In genomic region chr7:64890761-64891666, GRCh38 we compare ENCODE assay signal across 12 cellular contexts. TPM values are rescaled to one million over a fixed set of nuclear protein-coding genes. Genes with fewer than 3 reads are reported as not detected.
A peak's percentile ranks its signal among the peaks of the same experiment; 100 is the strongest.
DNase-seq lines count a peak whose midpoint lies in the region; ATAC-seq, FAIRE-seq and TF ChIP-seq lines count a peak whose summit lies in the region.
"Had no signal": no experiment of that assay in that cellular context is flagged by ENCODE, and none has a peak within 500 bp of the region (broad histone marks: within the 10 kb centered on the region; RNA-seq: fewer than 3 reads in every experiment).

No MANE protein-coding gene starts in this region.

- 28% methylated on average over 3 of the region's 3 CpGs for WGBS in SK-N-SH (ENCODE audit: low lambda C conversion rate)
- 44% methylated on average over 3 of the region's 3 CpGs for WGBS in esophagus muscularis mucosa

- TF ChIP-seq EP300 in SK-N-SH (IDR thresholded peaks at IDR 0.05; ENCODE audit: borderline replicate concordance in 1 of 2, low read depth in 1 of 2, low read length in 1 of 2) (no peak), esophagus muscularis mucosa (IDR thresholded peaks at IDR 0.05) (no peak)

- no peaks in the 10 kb centered on the region for H3F3A ChIP-seq in SK-N-SH (replicated peaks; ENCODE audit: insufficient read depth)

- H3K4me2 ChIP-seq in SK-N-SH, result peak overlapping the region; percentile 41; the same call in 1 of the 2 replicates

- ATAC-seq in HG03469 (IDR thresholded peaks at IDR 0.05; ENCODE audit: unreplicated experiment) (no peak), GM18520 (IDR thresholded peaks at IDR 0.05; ENCODE audit: unreplicated experiment) (no peak), HG02610 (IDR thresholded peaks at IDR 0.05; ENCODE audit: unreplicated experiment) (no peak)

- H3K79me2 ChIP-seq in SK-N-SH (ENCODE audit: insufficient read depth), result no peaks in the 10 kb centered on the region

- H3K9ac ChIP-seq in SK-N-SH (no peak overlapping the region), skeletal muscle tissue (ENCODE audit: low read depth in 1 of 3, low read length in 3 of 3) (no peak overlapping the region)

- 0 out of 2 replicates have a peak overlapping the region, but pooled peaks have one; percentile 31 for H2AFZ ChIP-seq in SK-N-SH (ENCODE audit: low read depth)

- H3K4me3 ChIP-seq in SK-N-SH (ENCODE audit: low read depth in 2 of 2, low read length in 1 of 2), result no peak overlapping the region
- no peak overlapping the region for H3K4me3 ChIP-seq in esophagus muscularis mucosa
- no peak overlapping the region for H3K4me3 ChIP-seq in skeletal muscle tissue (ENCODE audit: low read length in 3 of 3)

- POLR2A ChIA-PET in SK-N-SH (lab: Yijun Ruan, JAX), result interaction anchor here (1.6 kb wide), 1 partner anchor 12 kb away, joined by 6 read pairs; the partner anchor contains the start of gene ZNF273

- TF ChIP-seq POLR2A in H54 (IDR thresholded peaks at IDR 0.05; ENCODE audit: low read depth, low read length), result no peak
- TF ChIP-seq POLR2A in esophagus muscularis mucosa (IDR thresholded peaks at IDR 0.05; ENCODE audit: low read depth), result no peak

- TF ChIP-seq RAD21 in SK-N-SH (IDR thresholded peaks at IDR 0.05; ENCODE audit: low read length), result no peak

- CTCF ChIA-PET in SK-N-SH (lab: Yijun Ruan, JAX), result interaction anchor here (0.7 kb wide), 1 partner anchor 161 kb away, joined by 3 read pairs; no protein-coding TSS in a partner anchor

- H3K9me3 ChIP-seq in SK-N-SH, result no peaks in the 10 kb centered on the region
- H3K9me3 ChIP-seq in esophagus muscularis mucosa, result no peaks in the 10 kb centered on the region
- H3K9me3 ChIP-seq in skeletal muscle tissue (ENCODE audit: control insufficient read depth in 3 of 3, low read length in 3 of 3), result no peaks in the 10 kb centered on the region

- H3K27me3 ChIP-seq in SK-N-SH (ENCODE audit: insufficient read depth) (no peaks in the 10 kb centered on the region; the same call in 1 of the 2 replicates), esophagus muscularis mucosa (no peaks in the 10 kb centered on the region), skeletal muscle tissue (ENCODE audit: control insufficient read depth in 3 of 3, insufficient read depth in 3 of 3, low read length in 3 of 3) (peaks cover 2 to 30% (median 2%) of the 10 kb centered on the region in 3 donors)

- no peak for FAIRE-seq in H54 (lab: Jason Lieb, UNC)

- 0 out of 4 replicates have a peak, but pooled peaks cover 0 to 7% of the 10 kb centered on the region in 2 experiments for H3K4me1 ChIP-seq in SK-N-SH (ENCODE audit: control insufficient read depth in 1 of 2, insufficient read depth in 2 of 2, low read depth in 1 of 2, low read length in 1 of 2)
- peaks cover 19 to 55% (median 54%) of the 10 kb centered on the region in 4 donors for H3K4me1 ChIP-seq in esophagus muscularis mucosa
- H3K4me1 ChIP-seq in skeletal muscle tissue (ENCODE audit: control insufficient read depth in 3 of 3, insufficient read depth in 3 of 3, low read length in 3 of 3), result peaks cover 21 to 39% (median 25%) of the 10 kb centered on the region in 3 donors

- H3K27ac ChIP-seq in SK-N-SH (ENCODE audit: low read depth in 2 of 2, low read length in 1 of 2) (peak overlapping the region in 1 of 2 experiments; percentile 7; a peak in 1 of 4 replicates), esophagus muscularis mucosa (replicated peaks in 1 of 4) (peak overlapping the region in 2 of 4 donors; percentile 44 to 57), skeletal muscle tissue (ENCODE audit: low read depth, low read length) (peak overlapping the region; percentile 38)

- H3K36me3 ChIP-seq in SK-N-SH (replicated peaks in 1 of 2; ENCODE audit: control insufficient read depth in 1 of 2, insufficient read depth in 2 of 2, low read length in 1 of 2) (no peaks in the 10 kb centered on the region), esophagus muscularis mucosa (no peaks in the 10 kb centered on the region), skeletal muscle tissue (ENCODE audit: control insufficient read depth in 3 of 3, insufficient read depth in 3 of 3, low read length in 3 of 3) (no peaks in the 10 kb centered on the region)

- TF ChIP-seq CTCF in SK-N-SH (IDR thresholded peaks at IDR 0.05), result no peak
- TF ChIP-seq CTCF in esophagus muscularis mucosa (IDR thresholded peaks at IDR 0.05), result no peak

- peak; percentile 41 for DNase-seq in H54 (ENCODE audit: insufficient read length, low spot score)
- no peak for DNase-seq in SK-N-SH
- DNase-seq in esophagus muscularis mucosa (ENCODE audit: extremely low spot score), result peak; percentile 75
- DNase-seq: activated B cell treated with CpG ODN at 0.5 μM for 24 hours, midbrain, NCI-H1105, NCI-H69, SIG-M5 had no signal

- no peaks in the 10 kb centered on the region for H4K20me1 ChIP-seq in SK-N-SH (ENCODE audit: insufficient read depth)

- intact Hi-C loops in esophagus muscularis mucosa (cut with DNase I), result no loop called here

- H3K9me2 ChIP-seq in SK-N-SH, result no peaks in the 10 kb centered on the region

TF ChIP-seq in SK-N-SH, 30 proteins besides CTCF, POLR2A, EP300 and RAD21:
- TF ChIP-seq USF2 (IDR thresholded peaks at IDR 0.05; ENCODE audit: borderline replicate concordance, low read depth, low read length), result no peak
- TF ChIP-seq FOXJ3 (CRISPR knock-in tag; IDR thresholded peaks at IDR 0.05), result no peak
- TF ChIP-seq FOSL2 (IDR thresholded peaks at IDR 0.05; ENCODE audit: borderline replicate concordance, low read depth), result peak; percentile 9; the same call in 1 of the 2 replicates
TF ChIP-seq in SK-N-SH: peak in this region for 1.

RNA-seq across cellular contexts. Expression of gene ZNF273, which starts 12.1 kb away (rescaled TPM):
- polyA plus RNA-seq in SK-N-SH (2012; rRNA removed), result 2.3 and 3.0 TPM in 2 replicates
- 2.8 and 3.1 TPM in 2 replicates for polyA plus RNA-seq in SK-N-SH (2012; cell fraction: cytosol; rRNA removed)
- polyA plus RNA-seq in SK-N-SH (2012; cell fraction: nucleus; rRNA removed), result 1.1 and 2.0 TPM in 2 replicates
- total RNA-seq in esophagus muscularis mucosa (1 to 10 TPM; 2.7 to 8.3 (median 3.4) TPM), skeletal muscle tissue (6.3 TPM)
